20 cellular contexts compared by ENCODE assay signal in the genomic region with DNA sequence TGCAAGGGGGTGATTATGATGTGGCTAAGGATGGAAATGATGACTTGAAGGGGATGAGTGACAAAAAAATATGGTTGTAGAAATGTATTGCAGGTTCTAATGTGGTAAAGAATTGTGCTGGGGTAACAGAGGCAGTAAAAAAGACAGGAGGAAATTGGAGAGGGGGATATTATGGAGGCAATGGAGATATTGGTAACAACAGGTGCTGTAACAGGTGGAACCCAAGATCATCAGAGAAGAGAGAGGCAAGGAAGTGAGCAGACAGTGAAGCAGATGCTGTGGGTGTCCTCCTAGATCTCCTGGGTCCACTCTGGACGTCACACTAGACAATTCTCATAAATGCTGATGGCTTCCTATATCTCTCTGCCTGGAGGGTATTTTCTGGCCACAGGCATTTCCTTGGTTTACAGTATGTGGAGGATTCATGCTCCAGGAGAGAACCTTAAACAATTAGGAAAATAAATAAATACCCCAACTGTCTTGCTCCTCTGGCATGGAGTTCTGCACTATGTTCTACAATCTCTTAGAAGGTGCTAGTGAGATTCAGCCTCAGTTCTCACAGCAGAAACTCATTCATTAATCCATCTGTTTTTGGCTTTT.
A peak's percentile ranks its signal among the peaks of the same experiment; 100 is the strongest.
DNase-seq lines count a peak whose midpoint lies in the region; ATAC-seq, FAIRE-seq and TF ChIP-seq lines count a peak whose summit lies in the region.
"Had no signal": no experiment of that assay in that cellular context is flagged by ENCODE, and none has a peak within 500 bp of the region (broad histone marks: within the 10 kb centered on the region; RNA-seq: fewer than 3 reads in every experiment).

No MANE protein-coding gene starts in this region.

- peaks cover 34% of the 10 kb centered on the region for H3K4me1 ChIP-seq in SJSA1 (replicated peaks)
- no peaks in the 10 kb centered on the region for H3K4me1 ChIP-seq in breast epithelium
- H3K4me1 ChIP-seq: BE2C had no signal

- H3K27me3 ChIP-seq in SJSA1 (replicated peaks) (no peaks in the 10 kb centered on the region), breast epithelium (no peaks in the 10 kb centered on the region)
- H3K27me3 ChIP-seq: BE2C had no signal

- no peak for FAIRE-seq in HTR-8/SVneo (lab: Jason Lieb, UNC)
- FAIRE-seq: A204.1, G401.6, GM12892, GM18507, H1 had no signal

- H3K27ac ChIP-seq in SJSA1: peak overlapping the region; percentile 47
- H3K27ac ChIP-seq in breast epithelium: no peak overlapping the region
- H3K27ac ChIP-seq: C4-2B had no signal

- TF ChIP-seq POLR2A in breast epithelium (IDR thresholded peaks at IDR 0.05): no peak

- DNase-seq in EL (peak; percentile 79), HTR-8/SVneo (ENCODE audit: insufficient read length, low spot score) (peak; percentile 20), SJSA1 (ENCODE audit: low read depth in 1 of 2, low spot score in 2 of 2) (peak; percentile 64 to 79), iPS-NIHi11 (ENCODE audit: low spot score) (no peak), breast epithelium (ENCODE audit: low spot score in 2 of 2) (no peak), SW480 (ENCODE audit: low spot score) (no peak)
- DNase-seq: ACHN; BE2C; CD4-positive, alpha-beta memory T cell; DMS153; DMS79; H9; KG1 had no signal

- TF ChIP-seq CTCF in breast epithelium (IDR thresholded peaks at IDR 0.05): no peak

- no peak for ATAC-seq in GM18867 (IDR thresholded peaks at IDR 0.05; ENCODE audit: unreplicated experiment)

- no peaks in the 10 kb centered on the region for H3K36me3 ChIP-seq in SJSA1
- H3K36me3 ChIP-seq in breast epithelium: no peaks in the 10 kb centered on the region
- H3K36me3 ChIP-seq: BE2C had no signal

- H3K9me3 ChIP-seq in SJSA1 (replicated peaks) (0 out of 2 replicates have a peak, but pooled peaks cover 5% of the 10 kb centered on the region), breast epithelium (no peaks in the 10 kb centered on the region)

- intact Hi-C loops in breast epithelium (cut with DNase I; ENCODE audit: low total_unique reads): no loop called here

- no peak overlapping the region for H3K4me3 ChIP-seq in SJSA1
- no peak overlapping the region for H3K4me3 ChIP-seq in breast epithelium

Comparison
In these comparisons a context has a peak if more than half of its experiments do, and no peak if none do; other contexts are left out.
1. DNase-seq: peak in EL (single experiment), HTR-8/SVneo (single experiment) and SJSA1 (2 of 2); none in iPS-NIHi11 (single experiment), breast epithelium (0 of 2) and SW480 (single experiment).